8 cellular contexts compared by ENCODE assay signal in the genomic region with DNA sequence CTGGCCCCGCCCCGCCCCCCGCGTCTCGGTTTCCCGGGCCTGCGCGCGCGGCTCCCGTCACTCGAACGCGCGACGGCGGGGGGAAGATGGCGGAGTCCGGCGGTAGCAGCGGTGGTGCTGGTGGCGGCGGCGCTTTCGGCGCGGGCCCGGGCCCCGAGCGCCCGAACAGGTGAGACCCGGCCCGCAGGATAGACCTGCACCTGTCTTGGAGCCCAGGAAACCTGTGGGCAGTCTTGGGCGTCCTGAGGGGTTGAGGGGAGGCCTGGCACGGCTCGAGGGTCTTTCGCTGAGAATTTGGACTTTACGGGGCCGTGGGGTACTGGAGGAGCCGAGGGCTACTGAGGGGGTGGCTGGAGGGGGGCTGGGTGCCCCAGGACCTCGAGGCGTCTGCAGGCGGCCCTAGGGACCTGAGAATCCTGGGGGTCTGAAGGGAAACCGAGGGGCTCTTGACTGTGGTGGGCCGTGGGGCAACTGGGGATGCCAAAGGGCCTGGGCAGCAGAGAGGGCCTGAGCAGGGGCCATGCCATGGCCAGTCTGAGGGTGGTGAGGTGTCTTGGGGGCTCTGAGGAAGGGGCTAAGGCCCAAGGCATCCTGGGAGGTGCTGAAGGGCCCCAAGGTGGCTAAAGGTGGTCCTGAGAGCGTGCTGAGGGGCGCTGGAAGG. TPM values are rescaled to one million over a fixed set of nuclear protein-coding genes. Genes with fewer than 3 reads are reported as not detected.
DNase-seq lines count a peak whose midpoint lies in the region; ATAC-seq and TF ChIP-seq lines count a peak whose summit lies in the region.

Gene KLHL26 (plus strand): TSS at position 60 of the 661 bp plus-strand sequence. CDS start 27 bp downstream, at position 87.

- H4K20me1 ChIP-seq in SK-N-SH (ENCODE audit: insufficient read depth): no peaks in the 10 kb centered on the region

- H3K9ac ChIP-seq in SK-N-SH (peak within 1 kb of the TSS; percentile 93), stomach smooth muscle (ENCODE audit: low read length in 2 of 2) (peak within 1 kb of the TSS; percentile 85 to 88)

- H3K79me2 ChIP-seq in SK-N-SH (ENCODE audit: insufficient read depth): peaks cover 42% of the 10 kb centered on the region

- no peaks in the 10 kb centered on the region for H3K27me3 ChIP-seq in SK-N-SH (ENCODE audit: insufficient read depth)
- H3K27me3 ChIP-seq in stomach smooth muscle (ENCODE audit: control insufficient read depth in 1 of 2, insufficient read depth in 2 of 2, low read length in 2 of 2): no peaks in the 10 kb centered on the region

- TF ChIP-seq CTCF in SK-N-SH (IDR thresholded peaks at IDR 0.05): no peak

- peaks cover 4% of the 10 kb centered on the region for H3F3A ChIP-seq in SK-N-SH (replicated peaks; ENCODE audit: insufficient read depth)

- H3K36me3 ChIP-seq in SK-N-SH (replicated peaks in 1 of 2; ENCODE audit: control insufficient read depth in 1 of 2, insufficient read depth in 2 of 2, low read length in 1 of 2): no peaks in the 10 kb centered on the region
- no peaks in the 10 kb centered on the region for H3K36me3 ChIP-seq in stomach smooth muscle (ENCODE audit: control insufficient read depth in 2 of 2, insufficient read depth in 2 of 2, low read length in 2 of 2)

- ATAC-seq in SK-N-SH treated with all-trans-retinoic acid at 6 μM for 48 hours: no peak
- ATAC-seq in activated T-cell treated with anti-CD3 and anti-CD28 coated beads, Interleukin-2, amount 50 U/mL, for 4 hours: no peak

- no peaks in the 10 kb centered on the region for H3K9me2 ChIP-seq in SK-N-SH

- peaks cover 4% of the 10 kb centered on the region for H3K36me3 Mint-ChIP-seq in activated T-cell treated with anti-CD3 and anti-CD28 coated beads, Interleukin-2, amount 50 U/mL, for 4 hours (ENCODE audit: insufficient read depth)
- H3K36me3 Mint-ChIP-seq in immature natural killer cell: no peaks in the 10 kb centered on the region

- TF ChIP-seq RAD21 in SK-N-SH (IDR thresholded peaks at IDR 0.05; ENCODE audit: low read length): no peak

- TF ChIP-seq EP300 in SK-N-SH (IDR thresholded peaks at IDR 0.05; ENCODE audit: borderline replicate concordance in 1 of 2, low read depth in 1 of 2, low read length in 1 of 2): no peak

- peaks cover 3% of the 10 kb centered on the region for H3K27me3 Mint-ChIP-seq in activated T-cell treated with anti-CD3 and anti-CD28 coated beads, Interleukin-2, amount 50 U/mL, for 4 hours (ENCODE audit: low read depth)
- peaks cover 2 to 9% (median 3%) of the 10 kb centered on the region in 3 donors for H3K27me3 Mint-ChIP-seq in immature natural killer cell (ENCODE audit: low read depth in 3 of 3)

- peaks cover 0 to 21% of the 10 kb centered on the region in 2 experiments; a peak in 2 of 4 replicates for H3K4me1 ChIP-seq in SK-N-SH (ENCODE audit: control insufficient read depth in 1 of 2, insufficient read depth in 2 of 2, low read depth in 1 of 2, low read length in 1 of 2)
- H3K4me1 ChIP-seq in stomach smooth muscle (ENCODE audit: control insufficient read depth, insufficient read depth, low read length): peaks cover 21% of the 10 kb centered on the region

- H3K4me3 ChIP-seq in SK-N-SH (ENCODE audit: low read depth in 2 of 2, low read length in 1 of 2) (peak within 1 kb of the TSS; percentile 75 to 87), stomach smooth muscle (ENCODE audit: low read length in 2 of 2) (peak within 1 kb of the TSS; percentile 80 to 88)

- peak within 1 kb of the TSS; percentile 87; the same call in 1 of the 2 replicates for H2AFZ ChIP-seq in SK-N-SH (ENCODE audit: low read depth)

- H3K4me1 Mint-ChIP-seq in activated T-cell treated with anti-CD3 and anti-CD28 coated beads, Interleukin-2, amount 50 U/mL, for 4 hours (ENCODE audit: low read depth): peaks cover 24% of the 10 kb centered on the region
- H3K4me1 Mint-ChIP-seq in immature natural killer cell: peaks cover 27 to 38% of the 10 kb centered on the region in 2 donors

- intact Hi-C loops in head of caudate nucleus (cut with DNase I): no loop called here

- CTCF ChIA-PET in SK-N-SH (lab: Yijun Ruan, JAX): no interaction called here

- no peaks in the 10 kb centered on the region for H3K9me3 ChIP-seq in SK-N-SH
- no peaks in the 10 kb centered on the region for H3K9me3 ChIP-seq in stomach smooth muscle (ENCODE audit: control insufficient read depth in 2 of 2, low read length in 2 of 2)

- POLR2A ChIA-PET in SK-N-SH (lab: Yijun Ruan, JAX): no interaction called here

- peak within 1 kb of the TSS; percentile 87 for H3K4me3 Mint-ChIP-seq in activated T-cell treated with anti-CD3 and anti-CD28 coated beads, Interleukin-2, amount 50 U/mL, for 4 hours
- peak within 1 kb of the TSS; percentile 87 to 93 (median 92) for H3K4me3 Mint-ChIP-seq in immature natural killer cell

- H3K27ac ChIP-seq in SK-N-SH (ENCODE audit: low read depth in 2 of 2, low read length in 1 of 2): peak within 1 kb of the TSS in 1 of 2 experiments; percentile 50; a peak in 2 of 4 replicates
- peak within 1 kb of the TSS; percentile 69 for H3K27ac ChIP-seq in stomach smooth muscle (ENCODE audit: low read length)

- DNase-seq in SK-N-SH: no peak
- DNase-seq in activated T-cell treated with anti-CD3 and anti-CD28 coated beads, Interleukin-2, amount 50 U/mL, for 4 hours: no peak
- no peak for DNase-seq in immature natural killer cell
- DNase-seq in head of caudate nucleus: no peak
- DNase-seq in MV-4-11 (lab: John Stamatoyannopoulos, UW): no peak
- no peak for DNase-seq in DMS79 (lab: John Stamatoyannopoulos, UW)

- 5% methylated on average over 25 of the region's 47 CpGs for WGBS in SK-N-SH (ENCODE audit: low lambda C conversion rate)

- H3K9me3 Mint-ChIP-seq in activated T-cell treated with anti-CD3 and anti-CD28 coated beads, Interleukin-2, amount 50 U/mL, for 4 hours: no peaks in the 10 kb centered on the region
- no peaks in the 10 kb centered on the region for H3K9me3 Mint-ChIP-seq in immature natural killer cell

- peak within 1 kb of the TSS; percentile 78 to 93 (median 90) for H3K27ac Mint-ChIP-seq in immature natural killer cell

- H3K4me2 ChIP-seq in SK-N-SH: peak within 1 kb of the TSS; percentile 99

TF ChIP-seq in SK-N-SH, 30 proteins besides CTCF, POLR2A, EP300 and RAD21 (continues in another document):
- TF ChIP-seq GABPA (IDR thresholded peaks at IDR 0.05; ENCODE audit: low read depth) (no peak), POLR2AphosphoS5 (IDR thresholded peaks at IDR 0.05; ENCODE audit: low read depth, low read length) (peak; percentile 58; the same call in 1 of the 2 replicates), ELF1 (IDR thresholded peaks at IDR 0.05) (no peak), EZH2phosphoT487 (IDR thresholded peaks at IDR 0.05; ENCODE audit: borderline replicate concordance, low read depth) (no peak), NRF1 (IDR thresholded peaks at IDR 0.05; ENCODE audit: low read depth, low read length) (peak; percentile 61), TEAD4 (IDR thresholded peaks at IDR 0.05; ENCODE audit: borderline replicate concordance, insufficient read depth) (no peak), GATA2 (CRISPR knock-in tag; IDR thresholded peaks at IDR 0.05) (no peak), JUND (IDR thresholded peaks at IDR 0.05) (no peak), YY1 (IDR thresholded peaks at IDR 0.05; ENCODE audit: low read depth) (peak; percentile 83), PBX3 (IDR thresholded peaks at IDR 0.05) (no peak), RFX5 (IDR thresholded peaks at IDR 0.05; ENCODE audit: low read length) (no peak)

TF ChIP-seq in SK-N-SH treated with all-trans-retinoic acid at 6 μM for 48 hours, 23 proteins besides CTCF, POLR2A, EP300 and RAD21:
- TF ChIP-seq GLIS3 (CRISPR knock-in tag; IDR thresholded peaks at IDR 0.05) (no peak), ARNTL (CRISPR knock-in tag; IDR thresholded peaks at IDR 0.05; ENCODE audit: borderline replicate concordance, low read depth) (no peak), ZFP30 (CRISPR knock-in tag; IDR thresholded peaks at IDR 0.05) (no peak), CSDC2 (CRISPR knock-in tag; IDR thresholded peaks at IDR 0.05) (no peak), ISL1 (CRISPR knock-in tag; IDR thresholded peaks at IDR 0.05) (no peak), BACH2 (CRISPR knock-in tag; IDR thresholded peaks at IDR 0.05; ENCODE audit: borderline replicate concordance) (no peak), OSR1 (CRISPR knock-in tag; IDR thresholded peaks at IDR 0.05) (no peak), ZNF8 (CRISPR knock-in tag; IDR thresholded peaks at IDR 0.05) (no peak), ZC3H10 (CRISPR knock-in tag; IDR thresholded peaks at IDR 0.05) (no peak), CSRNP3 (CRISPR knock-in tag; IDR thresholded peaks at IDR 0.05) (no peak), ZNF70 (CRISPR knock-in tag; IDR thresholded peaks at IDR 0.05) (no peak)
- TF ChIP-seq, protein P1, sequence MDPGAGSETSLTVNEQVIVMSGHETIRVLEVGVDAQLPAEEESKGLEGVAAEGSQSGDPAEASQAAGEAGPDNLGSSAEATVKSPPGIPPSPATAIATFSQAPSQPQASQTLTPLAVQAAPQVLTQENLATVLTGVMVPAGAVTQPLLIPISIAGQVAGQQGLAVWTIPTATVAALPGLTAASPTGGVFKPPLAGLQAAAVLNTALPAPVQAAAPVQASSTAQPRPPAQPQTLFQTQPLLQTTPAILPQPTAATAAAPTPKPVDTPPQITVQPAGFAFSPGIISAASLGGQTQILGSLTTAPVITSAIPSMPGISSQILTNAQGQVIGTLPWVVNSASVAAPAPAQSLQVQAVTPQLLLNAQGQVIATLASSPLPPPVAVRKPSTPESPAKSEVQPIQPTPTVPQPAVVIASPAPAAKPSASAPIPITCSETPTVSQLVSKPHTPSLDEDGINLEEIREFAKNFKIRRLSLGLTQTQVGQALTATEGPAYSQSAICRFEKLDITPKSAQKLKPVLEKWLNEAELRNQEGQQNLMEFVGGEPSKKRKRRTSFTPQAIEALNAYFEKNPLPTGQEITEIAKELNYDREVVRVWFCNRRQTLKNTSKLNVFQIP (CRISPR knock-in tag; IDR thresholded peaks at IDR 0.05; ENCODE audit: borderline replicate concordance, low read depth): no peak
TF ChIP-seq in SK-N-SH treated with all-trans-retinoic acid at 6 μM for 48 hours: peak in this region for 0.

RNA-seq across cellular contexts. Expression of gene KLHL26, which starts in this region (rescaled TPM):
- 1.9 and 4.6 TPM in 2 replicates for polyA plus RNA-seq in SK-N-SH (2012; rRNA removed)
- polyA plus RNA-seq in SK-N-SH (2012; cell fraction: cytosol; rRNA removed): 1.7 and 1.8 TPM in 2 replicates
- polyA plus RNA-seq in SK-N-SH (2012; cell fraction: nucleus; rRNA removed): 5.0 and 5.5 TPM in 2 replicates
- total RNA-seq in activated T-cell treated with anti-CD3 and anti-CD28 coated beads, Interleukin-2, amount 50 U/mL, for 4 hours: 10 to 100 TPM; 14.7 to 20.3 (median 17.0) TPM
- polyA plus RNA-seq in immature natural killer cell: 1 to 10 TPM; 1.6 to 4.8 (median 4.5) TPM
